Comparison of ENCODE assay signal across 13 cellular contexts in the genomic region with DNA sequence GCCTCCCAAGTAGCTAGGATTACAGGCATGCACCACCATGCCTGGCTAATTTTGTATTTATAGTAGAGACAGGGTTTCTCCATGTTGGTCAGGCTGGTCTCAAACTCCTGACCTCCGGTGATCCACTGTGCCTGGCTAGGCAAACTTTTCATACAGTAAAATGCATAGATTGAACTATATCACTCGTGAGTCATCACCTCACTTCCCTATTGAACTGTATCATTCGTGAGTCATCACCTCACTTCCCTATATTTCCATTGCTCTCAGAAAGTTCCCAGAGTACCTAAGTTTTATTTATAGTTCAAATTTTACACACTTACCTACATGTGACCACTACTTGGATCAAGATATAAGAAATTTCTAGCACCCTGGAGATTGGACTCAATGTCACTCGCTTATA.
DNase-seq lines count a peak whose midpoint lies in the region; TF ChIP-seq lines count a peak whose summit lies in the region.
"Had no signal": no experiment of that assay in that cellular context is flagged by ENCODE, and none has a peak within 500 bp of the region (broad histone marks: within the 10 kb centered on the region; RNA-seq: fewer than 3 reads in every experiment).

No MANE protein-coding gene starts in this region.

- H3K4me1 ChIP-seq in esophagus squamous epithelium = peaks cover 5 to 66% (median 21%) of the 10 kb centered on the region in 3 donors
- H3K4me1 ChIP-seq in thyroid gland = peaks cover 57 to 65% of the 10 kb centered on the region in 2 donors
- H3K4me1 ChIP-seq in ovary (ENCODE audit: insufficient read depth) = peaks cover 4% of the 10 kb centered on the region

- no peak overlapping the region for H3K4me3 ChIP-seq in esophagus squamous epithelium
- H3K4me3 ChIP-seq in thyroid gland (replicated peaks in 1 of 3) = no peak overlapping the region
- H3K4me3 ChIP-seq in ovary = no peak overlapping the region

- H3K4me3 Mint-ChIP-seq in activated naive CD4-positive, alpha-beta T cell treated with anti-CD3 and anti-CD28 coated beads, Interleukin-2, amount 50 U/mL, for 24 hours = peak overlapping the region; percentile 85

- H3K36me3 Mint-ChIP-seq in activated naive CD4-positive, alpha-beta T cell treated with anti-CD3 and anti-CD28 coated beads, Interleukin-2, amount 50 U/mL, for 24 hours = peaks cover 40% of the 10 kb centered on the region

- H3K9me3 ChIP-seq in esophagus squamous epithelium = no peaks in the 10 kb centered on the region
- no peaks in the 10 kb centered on the region for H3K9me3 ChIP-seq in thyroid gland
- no peaks in the 10 kb centered on the region for H3K9me3 ChIP-seq in ovary

- H3K27me3 Mint-ChIP-seq in activated naive CD4-positive, alpha-beta T cell treated with anti-CD3 and anti-CD28 coated beads, Interleukin-2, amount 50 U/mL, for 24 hours = no peaks in the 10 kb centered on the region

- TF ChIP-seq CTCF in esophagus squamous epithelium (IDR thresholded peaks at IDR 0.05) = no peak
- TF ChIP-seq CTCF in thyroid gland (IDR thresholded peaks at IDR 0.05) = no peak
- TF ChIP-seq CTCF in ovary (IDR thresholded peaks at IDR 0.05) = no peak

- peak overlapping the region in 3 of 4 donors; percentile 32 to 65 (median 42) for H3K27ac ChIP-seq in esophagus squamous epithelium
- H3K27ac ChIP-seq in thyroid gland = peak overlapping the region in 2 of 3 donors; percentile 74 to 79
- H3K27ac ChIP-seq in ovary = no peak overlapping the region
- H3K27ac ChIP-seq: VCaP had no signal

- WGBS in esophagus squamous epithelium, 2 donors = 26 to 36% methylated on average over 4 of the region's 4 CpGs
- 93 to 94% methylated on average over 4 of the region's 4 CpGs for WGBS in thyroid gland, 2 donors
- 91 to 95% (median 92%) methylated on average over 4 of the region's 4 CpGs for WGBS in ovary, 3 donors

- no peak for TF ChIP-seq POLR2A in esophagus squamous epithelium (IDR thresholded peaks at IDR 0.05)
- TF ChIP-seq POLR2A in thyroid gland (IDR thresholded peaks at IDR 0.05) = no peak
- no peak for TF ChIP-seq POLR2A in ovary (IDR thresholded peaks at IDR 0.05)

- H3K36me3 ChIP-seq in esophagus squamous epithelium = peaks cover 13 to 77% (median 14%) of the 10 kb centered on the region in 3 donors
- H3K36me3 ChIP-seq in thyroid gland = peaks cover 0 to 2% of the 10 kb centered on the region in 2 donors
- H3K36me3 ChIP-seq in ovary = no peaks in the 10 kb centered on the region

- no peaks in the 10 kb centered on the region for H3K27me3 ChIP-seq in esophagus squamous epithelium
- no peaks in the 10 kb centered on the region for H3K27me3 ChIP-seq in thyroid gland
- no peaks in the 10 kb centered on the region for H3K27me3 ChIP-seq in ovary

- H3K4me1 Mint-ChIP-seq in activated naive CD4-positive, alpha-beta T cell treated with anti-CD3 and anti-CD28 coated beads, Interleukin-2, amount 50 U/mL, for 24 hours = peaks cover 86% of the 10 kb centered on the region

- intact Hi-C loops in esophagus squamous epithelium (cut with DNase I) (no loop called here), thyroid gland (cut with DNase I) (no loop called here), ovary (cut with DNase I) (no loop called here)

- TF ChIP-seq EP300 in ovary (IDR thresholded peaks at IDR 0.05) = no peak

- no peaks in the 10 kb centered on the region for H3K9me3 Mint-ChIP-seq in activated naive CD4-positive, alpha-beta T cell treated with anti-CD3 and anti-CD28 coated beads, Interleukin-2, amount 50 U/mL, for 24 hours

- DNase-seq in activated naive CD4-positive, alpha-beta T cell treated with anti-CD3 and anti-CD28 coated beads, Interleukin-2, amount 50 U/mL, for 16 hours = no peak
- DNase-seq in SKM-1 treated with dmso at 0.1 percent for 144 hours (lab: John Stamatoyannopoulos, UW; ENCODE audit: unreplicated experiment) (peak; percentile 59), esophagus squamous epithelium (lab: John Stamatoyannopoulos, UW) (no peak), thyroid gland (no peak), ovary (no peak), islet precursor cell (no peak)
- no peak for DNase-seq in activated effector memory CD4-positive, alpha-beta T cell treated with anti-CD3 and anti-CD28 coated beads, Interleukin-2, amount 50 U/mL, for 16 hours
- DNase-seq: C1 segment of cervical spinal cord; cortex of kidney; NCI-H187 treated with DMSO at 0.1 percent for 48 hours; stimulated activated CD4-positive, alpha-beta T cell treated with anti-CD3 and anti-CD28 coated beads, Interleukin-1b, Interleukin-23, amount 100 ng/mL, for 48 hours had no signal

- peak overlapping the region; percentile 97 for H3K27ac Mint-ChIP-seq in activated naive CD4-positive, alpha-beta T cell treated with anti-CD3 and anti-CD28 coated beads, Interleukin-2, amount 50 U/mL, for 24 hours

Comparison
In these comparisons a context has a peak if more than half of its experiments do, and no peak if none do; other contexts are left out.
1. H3K27ac ChIP-seq: peak in esophagus squamous epithelium (3 of 4) and thyroid gland (2 of 3); none in ovary (0 of 2).